In the genomic region with DNA sequence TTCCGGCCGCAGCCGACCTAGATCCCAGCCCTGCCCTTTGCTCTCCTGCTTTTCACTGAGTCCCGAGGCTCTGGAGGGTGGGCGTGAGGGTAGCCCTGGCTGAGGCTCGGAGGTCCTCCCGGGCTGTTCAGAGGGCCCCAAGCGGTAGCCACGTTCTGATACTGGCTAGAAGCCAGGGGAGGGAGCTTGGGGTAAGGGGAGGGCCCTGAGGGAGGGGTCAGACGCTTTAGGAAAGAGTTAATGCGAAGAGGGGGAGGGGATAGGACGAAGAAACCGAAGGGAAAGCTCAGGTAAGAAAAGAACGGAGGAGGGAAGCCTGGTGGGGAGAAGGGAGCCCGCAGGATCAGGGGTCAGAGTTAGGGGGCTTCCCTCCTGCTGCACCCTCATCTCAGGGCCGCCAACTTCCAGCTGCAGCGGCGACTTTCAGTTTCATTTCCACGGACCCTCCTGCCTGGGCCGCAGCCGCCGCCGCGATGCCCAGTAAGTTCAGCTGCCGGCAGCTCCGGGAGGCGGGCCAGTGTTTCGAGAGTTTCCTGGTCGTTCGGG, we compare ENCODE assay signal across 1 cellular context.
A peak's percentile ranks its signal among the peaks of the same experiment; 100 is the strongest.
TF ChIP-seq lines count a peak whose summit lies in the region.

TSS of gene MOV10 (plus strand) at position 220 of the 546 bp plus-strand sequence. CDS start at position 474, 254 bp downstream.

TF ChIP-seq in K562, 482 proteins besides CTCF, POLR2A, EP300 and RAD21 (continued from another document and continues in another):
- TF ChIP-seq, protein P1, sequence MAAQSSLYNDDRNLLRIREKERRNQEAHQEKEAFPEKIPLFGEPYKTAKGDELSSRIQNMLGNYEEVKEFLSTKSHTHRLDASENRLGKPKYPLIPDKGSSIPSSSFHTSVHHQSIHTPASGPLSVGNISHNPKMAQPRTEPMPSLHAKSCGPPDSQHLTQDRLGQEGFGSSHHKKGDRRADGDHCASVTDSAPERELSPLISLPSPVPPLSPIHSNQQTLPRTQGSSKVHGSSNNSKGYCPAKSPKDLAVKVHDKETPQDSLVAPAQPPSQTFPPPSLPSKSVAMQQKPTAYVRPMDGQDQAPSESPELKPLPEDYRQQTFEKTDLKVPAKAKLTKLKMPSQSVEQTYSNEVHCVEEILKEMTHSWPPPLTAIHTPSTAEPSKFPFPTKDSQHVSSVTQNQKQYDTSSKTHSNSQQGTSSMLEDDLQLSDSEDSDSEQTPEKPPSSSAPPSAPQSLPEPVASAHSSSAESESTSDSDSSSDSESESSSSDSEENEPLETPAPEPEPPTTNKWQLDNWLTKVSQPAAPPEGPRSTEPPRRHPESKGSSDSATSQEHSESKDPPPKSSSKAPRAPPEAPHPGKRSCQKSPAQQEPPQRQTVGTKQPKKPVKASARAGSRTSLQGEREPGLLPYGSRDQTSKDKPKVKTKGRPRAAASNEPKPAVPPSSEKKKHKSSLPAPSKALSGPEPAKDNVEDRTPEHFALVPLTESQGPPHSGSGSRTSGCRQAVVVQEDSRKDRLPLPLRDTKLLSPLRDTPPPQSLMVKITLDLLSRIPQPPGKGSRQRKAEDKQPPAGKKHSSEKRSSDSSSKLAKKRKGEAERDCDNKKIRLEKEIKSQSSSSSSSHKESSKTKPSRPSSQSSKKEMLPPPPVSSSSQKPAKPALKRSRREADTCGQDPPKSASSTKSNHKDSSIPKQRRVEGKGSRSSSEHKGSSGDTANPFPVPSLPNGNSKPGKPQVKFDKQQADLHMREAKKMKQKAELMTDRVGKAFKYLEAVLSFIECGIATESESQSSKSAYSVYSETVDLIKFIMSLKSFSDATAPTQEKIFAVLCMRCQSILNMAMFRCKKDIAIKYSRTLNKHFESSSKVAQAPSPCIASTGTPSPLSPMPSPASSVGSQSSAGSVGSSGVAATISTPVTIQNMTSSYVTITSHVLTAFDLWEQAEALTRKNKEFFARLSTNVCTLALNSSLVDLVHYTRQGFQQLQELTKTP (IDR thresholded peaks at IDR 0.05; ENCODE audit: low read depth in 1 of 2, partially characterized antibody in 2 of 2) = peak; percentile 30 to 81
- TF ChIP-seq MYBL2 (IDR thresholded peaks at IDR 0.05; ENCODE audit: low read depth) (no peak), MYBL2 (CRISPR knock-in tag; IDR thresholded peaks at IDR 0.05; ENCODE audit: borderline replicate concordance) (no peak), REST (CRISPR knock-in tag; IDR thresholded peaks at IDR 0.05; ENCODE audit: low read depth) (peak; percentile 22; the same call in 1 of the 2 replicates), ZNF561 (CRISPR knock-in tag; conservative IDR thresholded peaks at IDR 0.05) (no peak; the same call in 1 of the 2 replicates), KAT7 (CRISPR knock-in tag; IDR thresholded peaks at IDR 0.05; ENCODE audit: borderline replicate concordance) (no peak; the same call in 1 of the 2 replicates), PHF21A (IDR thresholded peaks at IDR 0.05; ENCODE audit: borderline replicate concordance, low read depth) (no peak), ZSCAN32 (CRISPR knock-in tag; IDR thresholded peaks at IDR 0.05) (peak; percentile 53), DACH1 (IDR thresholded peaks at IDR 0.05; ENCODE audit: partially characterized antibody) (no peak), RUNX1 (IDR thresholded peaks at IDR 0.05; ENCODE audit: low read depth) (no peak), CBFA2T3 (IDR thresholded peaks at IDR 0.05) (no peak), FOXK1 (CRISPR knock-in tag; IDR thresholded peaks at IDR 0.05; ENCODE audit: borderline replicate concordance) (no peak), MTA1 (IDR thresholded peaks at IDR 0.05; ENCODE audit: borderline replicate concordance) (0 out of 2 replicates have a peak, but pooled peaks have one; percentile 9), PHB2 (IDR thresholded peaks at IDR 0.05; ENCODE audit: low read depth) (no peak), ZNF695 (CRISPR knock-in tag; IDR thresholded peaks at IDR 0.05) (peak; percentile 85), KAT8 (IDR thresholded peaks at IDR 0.05; ENCODE audit: low read depth) (no peak), ZNF57 (CRISPR knock-in tag; IDR thresholded peaks at IDR 0.05) (no peak; the same call in 1 of the 2 replicates), CSDE1 (IDR thresholded peaks at IDR 0.05) (no peak), ZEB2 (IDR thresholded peaks at IDR 0.05) (peak; percentile 60), ZNF584 (CRISPR knock-in tag; IDR thresholded peaks at IDR 0.05; ENCODE audit: low read depth) (no peak), HIVEP1 (CRISPR knock-in tag; IDR thresholded peaks at IDR 0.05) (no peak), ZNF197 (CRISPR knock-in tag; IDR thresholded peaks at IDR 0.05; ENCODE audit: low read depth) (no peak), ZBTB9 (CRISPR knock-in tag; IDR thresholded peaks at IDR 0.05) (no peak; the same call in 1 of the 2 replicates), RFX5 (IDR thresholded peaks at IDR 0.05; ENCODE audit: low read depth, low read length) (no peak), SLC30A9 (CRISPR knock-in tag; IDR thresholded peaks at IDR 0.05) (no peak), ZBTB11 (CRISPR knock-in tag; IDR thresholded peaks at IDR 0.05) (0 out of 6 replicates have a peak, but pooled peaks of 1 of the 3 experiments have one; percentile 9), HSF4 (CRISPR knock-in tag; IDR thresholded peaks at IDR 0.05; ENCODE audit: borderline replicate concordance) (no peak), SRSF9 (IDR thresholded peaks at IDR 0.05; ENCODE audit: borderline replicate concordance, low read depth, low read length) (no peak), NFIX (CRISPR knock-in tag; IDR thresholded peaks at IDR 0.05; ENCODE audit: low read depth) (0 out of 2 replicates have a peak, but pooled peaks have one; percentile 28), HNRNPH1 (optimal IDR thresholded peaks at IDR 0.05; ENCODE audit: low read depth, low read length) (no peak), GATAD2B (IDR thresholded peaks at IDR 0.05; ENCODE audit: borderline replicate concordance) (no peak), NCOA4 (IDR thresholded peaks at IDR 0.05; ENCODE audit: partially characterized antibody) (no peak), IRF1 (CRISPR knock-in tag; IDR thresholded peaks at IDR 0.05; ENCODE audit: borderline replicate concordance) (0 out of 2 replicates have a peak, but pooled peaks have one; percentile 16), CBX1 (IDR thresholded peaks at IDR 0.05; ENCODE audit: low read depth) (peak; percentile 41; the same call in 1 of the 2 replicates), RBM39 (optimal IDR thresholded peaks at IDR 0.05; ENCODE audit: low read depth, low read length) (no peak), PTBP1 (IDR thresholded peaks at IDR 0.05; ENCODE audit: low read depth, low read length) (no peak), EGR1 (conservative IDR thresholded peaks at IDR 0.05) (peak; percentile 54), NRF1 (conservative IDR thresholded peaks at IDR 0.05 in 1 of 2, IDR thresholded peaks at IDR 0.05 in 1 of 2) (no peak), ZNF232 (CRISPR knock-in tag; IDR thresholded peaks at IDR 0.05) (no peak)
- TF ChIP-seq, protein P2, sequence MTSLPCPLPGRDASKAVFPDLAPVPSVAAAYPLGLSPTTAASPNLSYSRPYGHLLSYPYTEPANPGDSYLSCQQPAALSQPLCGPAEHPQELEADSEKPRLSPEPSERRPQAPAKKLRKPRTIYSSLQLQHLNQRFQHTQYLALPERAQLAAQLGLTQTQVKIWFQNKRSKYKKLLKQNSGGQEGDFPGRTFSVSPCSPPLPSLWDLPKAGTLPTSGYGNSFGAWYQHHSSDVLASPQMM (CRISPR knock-in tag; IDR thresholded peaks at IDR 0.05) = no peak
- TF ChIP-seq, protein P3, sequence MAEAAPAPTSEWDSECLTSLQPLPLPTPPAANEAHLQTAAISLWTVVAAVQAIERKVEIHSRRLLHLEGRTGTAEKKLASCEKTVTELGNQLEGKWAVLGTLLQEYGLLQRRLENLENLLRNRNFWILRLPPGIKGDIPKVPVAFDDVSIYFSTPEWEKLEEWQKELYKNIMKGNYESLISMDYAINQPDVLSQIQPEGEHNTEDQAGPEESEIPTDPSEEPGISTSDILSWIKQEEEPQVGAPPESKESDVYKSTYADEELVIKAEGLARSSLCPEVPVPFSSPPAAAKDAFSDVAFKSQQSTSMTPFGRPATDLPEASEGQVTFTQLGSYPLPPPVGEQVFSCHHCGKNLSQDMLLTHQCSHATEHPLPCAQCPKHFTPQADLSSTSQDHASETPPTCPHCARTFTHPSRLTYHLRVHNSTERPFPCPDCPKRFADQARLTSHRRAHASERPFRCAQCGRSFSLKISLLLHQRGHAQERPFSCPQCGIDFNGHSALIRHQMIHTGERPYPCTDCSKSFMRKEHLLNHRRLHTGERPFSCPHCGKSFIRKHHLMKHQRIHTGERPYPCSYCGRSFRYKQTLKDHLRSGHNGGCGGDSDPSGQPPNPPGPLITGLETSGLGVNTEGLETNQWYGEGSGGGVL (CRISPR knock-in tag; IDR thresholded peaks at IDR 0.05) = no peak
- TF ChIP-seq, protein P4, sequence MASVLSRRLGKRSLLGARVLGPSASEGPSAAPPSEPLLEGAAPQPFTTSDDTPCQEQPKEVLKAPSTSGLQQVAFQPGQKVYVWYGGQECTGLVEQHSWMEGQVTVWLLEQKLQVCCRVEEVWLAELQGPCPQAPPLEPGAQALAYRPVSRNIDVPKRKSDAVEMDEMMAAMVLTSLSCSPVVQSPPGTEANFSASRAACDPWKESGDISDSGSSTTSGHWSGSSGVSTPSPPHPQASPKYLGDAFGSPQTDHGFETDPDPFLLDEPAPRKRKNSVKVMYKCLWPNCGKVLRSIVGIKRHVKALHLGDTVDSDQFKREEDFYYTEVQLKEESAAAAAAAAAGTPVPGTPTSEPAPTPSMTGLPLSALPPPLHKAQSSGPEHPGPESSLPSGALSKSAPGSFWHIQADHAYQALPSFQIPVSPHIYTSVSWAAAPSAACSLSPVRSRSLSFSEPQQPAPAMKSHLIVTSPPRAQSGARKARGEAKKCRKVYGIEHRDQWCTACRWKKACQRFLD (CRISPR knock-in tag; IDR thresholded peaks at IDR 0.05) = no peak
- TF ChIP-seq, protein P5, sequence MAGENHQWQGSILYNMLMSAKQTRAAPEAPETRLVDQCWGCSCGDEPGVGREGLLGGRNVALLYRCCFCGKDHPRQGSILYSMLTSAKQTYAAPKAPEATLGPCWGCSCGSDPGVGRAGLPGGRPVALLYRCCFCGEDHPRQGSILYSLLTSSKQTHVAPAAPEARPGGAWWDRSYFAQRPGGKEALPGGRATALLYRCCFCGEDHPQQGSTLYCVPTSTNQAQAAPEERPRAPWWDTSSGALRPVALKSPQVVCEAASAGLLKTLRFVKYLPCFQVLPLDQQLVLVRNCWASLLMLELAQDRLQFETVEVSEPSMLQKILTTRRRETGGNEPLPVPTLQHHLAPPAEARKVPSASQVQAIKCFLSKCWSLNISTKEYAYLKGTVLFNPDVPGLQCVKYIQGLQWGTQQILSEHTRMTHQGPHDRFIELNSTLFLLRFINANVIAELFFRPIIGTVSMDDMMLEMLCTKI (IDR thresholded peaks at IDR 0.05; ENCODE audit: partially characterized antibody) = no peak
